In genomic region chr3:142251951-142252350, GRCh38 we compare ENCODE assay signal across 1 cellular context.
TF ChIP-seq lines count a peak whose summit lies in the region.

No MANE protein-coding gene starts in this region.

TF ChIP-seq in GM23338, 12 proteins besides CTCF, POLR2A, EP300 and RAD21 (continued from another document):
- no peak for TF ChIP-seq ZNF462 (CRISPR knock-in tag; IDR thresholded peaks at IDR 0.05)
- TF ChIP-seq EZH2phosphoT487 (IDR thresholded peaks at IDR 0.05; ENCODE audit: unreplicated experiment), result no peak
- TF ChIP-seq ETS1 (IDR thresholded peaks at IDR 0.05), result no peak
- TF ChIP-seq EZH2 (IDR thresholded peaks at IDR 0.05; ENCODE audit: low read depth, unreplicated experiment), result no peak
